28 cellular contexts compared by ENCODE assay signal in genomic region chr6:27383481-27383880, GRCh38.
"Had no signal": no experiment of that assay in that cellular context is flagged by ENCODE, and none has a peak within 500 bp of the region (broad histone marks: within the 10 kb centered on the region; RNA-seq: fewer than 3 reads in every experiment).

No MANE protein-coding gene starts in this region.

- H3K36me3 ChIP-seq: colonic mucosa, esophagus muscularis mucosa, esophagus squamous epithelium, gastrocnemius medialis, gastroesophageal sphincter, heart left ventricle, heart right ventricle had no signal

- H3K27me3 ChIP-seq: colonic mucosa, dorsolateral prefrontal cortex, foreskin keratinocyte, gastroesophageal sphincter had no signal

- H3K9me3 ChIP-seq: colonic mucosa, esophagus muscularis mucosa, gastrocnemius medialis, gastroesophageal sphincter had no signal

- DNase-seq: colonic mucosa; cortex of kidney; dermis blood vessel endothelial cell; dorsolateral prefrontal cortex; effector CD4-positive, alpha-beta T cell; effector CD8-positive, alpha-beta T cell; effector memory CD4-positive, alpha-beta T cell; effector memory CD8-positive, alpha-beta T cell; endodermal cell; erythroblast; esophagus squamous epithelium; foreskin fibroblast; foreskin keratinocyte; foreskin melanocyte; gastrocnemius medialis; glutamatergic neuron; head of caudate nucleus; heart left ventricle; heart right ventricle had no signal

- H3K4me1 ChIP-seq: colonic mucosa, foreskin keratinocyte had no signal

- H3K4me3 ChIP-seq: colonic mucosa, coronary artery, dorsolateral prefrontal cortex, esophagus muscularis mucosa, esophagus squamous epithelium, gastrocnemius medialis, gastroesophageal sphincter, heart left ventricle, heart right ventricle had no signal

- FAIRE-seq: colon, endometrium, endothelial cell of umbilical vein, frontal cortex had no signal

- ATAC-seq: effector memory CD8-positive, alpha-beta T cell; esophagus mucosa; foreskin keratinocyte; gastrocnemius medialis; gastroesophageal sphincter; heart left ventricle; heart right ventricle had no signal

- H3K27ac ChIP-seq: colonic mucosa, coronary artery, dorsolateral prefrontal cortex, epithelial cell of prostate, esophagus muscularis mucosa, esophagus squamous epithelium, foreskin keratinocyte, gastrocnemius medialis, gastroesophageal sphincter, heart left ventricle, heart right ventricle had no signal
